ENCODE assay signal across 8 cellular contexts in genomic region chr22:50218996-50219727, GRCh38. TPM values are rescaled to one million over a fixed set of nuclear protein-coding genes. Genes with fewer than 3 reads are reported as not detected.
DNase-seq lines count a peak whose midpoint lies in the region; ATAC-seq and TF ChIP-seq lines count a peak whose summit lies in the region.

No MANE protein-coding gene starts in this region.

- H3K9ac ChIP-seq in mammary epithelial cell (ENCODE audit: insufficient read depth, low read length): no peak overlapping the region
- no peak overlapping the region for H3K9ac ChIP-seq in liver (ENCODE audit: low read depth in 1 of 2, low read length in 2 of 2)

- H4K20me1 ChIP-seq in mammary epithelial cell (ENCODE audit: insufficient read depth, low read length): no peaks in the 10 kb centered on the region

- H3K4me2 ChIP-seq in mammary epithelial cell (ENCODE audit: insufficient read depth, low read depth, low read length): no peak overlapping the region

- H3K36me3 ChIP-seq in mammary epithelial cell (ENCODE audit: insufficient read depth, low read length) (peaks cover 3% of the 10 kb centered on the region), liver (ENCODE audit: control insufficient read depth in 4 of 4, insufficient read depth in 3 of 4, low read depth in 1 of 4, low read length in 3 of 4) (peaks cover 34 to 77% (median 45%) of the 10 kb centered on the region in 4 donors)
- peaks cover 87% of the 10 kb centered on the region for H3K36me3 ChIP-seq in effector memory CD4-positive, alpha-beta T cell (ENCODE audit: control insufficient read depth, insufficient read depth, low read length)

- no peaks in the 10 kb centered on the region for H3K27me3 ChIP-seq in mammary epithelial cell (ENCODE audit: insufficient read depth, low read length)
- H3K27me3 ChIP-seq in liver (ENCODE audit: control insufficient read depth in 4 of 4, insufficient read depth in 4 of 4, low read length in 3 of 4): no peaks in the 10 kb centered on the region
- H3K27me3 ChIP-seq in effector memory CD4-positive, alpha-beta T cell (replicated peaks; ENCODE audit: control insufficient read depth, insufficient read depth, low read length, poor library complexity, severe bottlenecking): no peaks in the 10 kb centered on the region

- H3K9me3 ChIP-seq in mammary epithelial cell (replicated peaks; ENCODE audit: insufficient read depth, low read length): no peaks in the 10 kb centered on the region
- no peaks in the 10 kb centered on the region for H3K9me3 ChIP-seq in liver (ENCODE audit: control insufficient read depth in 4 of 4, low read length in 3 of 4)
- H3K9me3 ChIP-seq in effector memory CD4-positive, alpha-beta T cell (ENCODE audit: control insufficient read depth, low read length): no peaks in the 10 kb centered on the region

- TF ChIP-seq CTCF in mammary epithelial cell (conservative IDR thresholded peaks at IDR 0.05 in 1 of 2, IDR thresholded peaks at IDR 0.05 in 1 of 2; ENCODE audit: extremely low read depth in 1 of 2, insufficient read depth in 1 of 2, low read depth in 1 of 2, low read length in 2 of 2) (no peak), liver (IDR thresholded peaks at IDR 0.05; ENCODE audit: low read depth, low read length, missing input control) (no peak)

- H3K27ac ChIP-seq in mammary epithelial cell (ENCODE audit: insufficient read depth, low read depth, low read length) (no peak overlapping the region), liver (ENCODE audit: low read depth in 1 of 2, low read length in 2 of 2) (no peak overlapping the region)
- H3K27ac ChIP-seq in effector memory CD4-positive, alpha-beta T cell (ENCODE audit: insufficient read depth, low read length, poor library complexity, severe bottlenecking): no peak overlapping the region

- H3K79me2 ChIP-seq in mammary epithelial cell (ENCODE audit: insufficient read depth, low read length): peaks cover 17% of the 10 kb centered on the region

- intact Hi-C loops in mammary epithelial cell (cut with micrococcal nuclease): no loop called here

- no peak overlapping the region for H3K4me3 ChIP-seq in mammary epithelial cell (replicated peaks in 1 of 3; ENCODE audit: insufficient read depth in 1 of 3, low read depth in 2 of 3, low read length in 3 of 3)
- H3K4me3 ChIP-seq in liver (ENCODE audit: low read depth in 1 of 3, low read length in 3 of 3): no peak overlapping the region
- H3K4me3 ChIP-seq in effector memory CD4-positive, alpha-beta T cell (ENCODE audit: insufficient read depth, low read depth, low read length, poor library complexity, severe bottlenecking): no peak overlapping the region

- no TSS peak for BruUV-seq in mammary epithelial cell (replicated peaks; lab: Mats Ljungman, UMichigan)

- in situ Hi-C loops in mammary epithelial cell (cut with MboI; ENCODE audit: low sequenced_read_pairs in 2 of 2): loop anchor here in 1 of 2 donors (25.0 kb wide), 1 partner anchor 282 kb away; no protein-coding TSS in a partner anchor

- dilution Hi-C loops in mammary epithelial cell (cut with HindIII; ENCODE audit: low sequenced_read_pairs): loop anchor here (5.0 to 10.0 kb wide), 3 partner anchors 67 to 206 kb away; no protein-coding TSS in a partner anchor

- H3K4me1 ChIP-seq in mammary epithelial cell (ENCODE audit: insufficient read depth, low read length) (no peaks in the 10 kb centered on the region), liver (ENCODE audit: control insufficient read depth in 4 of 4, insufficient read depth in 4 of 4, low read length in 3 of 4) (peaks cover 4 to 15% (median 7%) of the 10 kb centered on the region in 4 donors)
- no peaks in the 10 kb centered on the region for H3K4me1 ChIP-seq in effector memory CD4-positive, alpha-beta T cell (ENCODE audit: control insufficient read depth, insufficient read depth, low read length, poor library complexity, severe bottlenecking)

- CTCF ChIA-PET in mammary epithelial cell (lab: Charles Lee; ENCODE audit: low non-redundant PET): no interaction called here

- peak; percentile 41 for DNase-seq in DMS153 treated with DMSO at 0.1 percent for 48 hours (lab: John Stamatoyannopoulos, UW; ENCODE audit: unreplicated experiment)
- peak; percentile 77 for DNase-seq in NCI-H1694 (lab: John Stamatoyannopoulos, UW)
- peak; percentile 42 for DNase-seq in mammary epithelial cell
- no peak for DNase-seq in effector memory CD4-positive, alpha-beta T cell

- no peak for TF ChIP-seq RAD21 in liver (IDR thresholded peaks at IDR 0.05)

- H2AFZ ChIP-seq in mammary epithelial cell (ENCODE audit: low read depth, low read length): no peak overlapping the region

- no peak for ATAC-seq in HG02885 (IDR thresholded peaks at IDR 0.05; ENCODE audit: poor library complexity, unreplicated experiment)
- no peak for ATAC-seq in GM18870 (IDR thresholded peaks at IDR 0.05; ENCODE audit: unreplicated experiment)
- ATAC-seq in GM19452 (IDR thresholded peaks at IDR 0.05; ENCODE audit: unreplicated experiment): no peak

- WGBS in mammary epithelial cell (ENCODE audit: low coverage, missing lambda C conversion rate): 82% methylated on average over 35 of the region's 42 CpGs
- WGBS in liver: 65% methylated on average over 42 of the region's 42 CpGs

TF ChIP-seq in liver, 16 proteins besides CTCF, POLR2A, EP300 and RAD21:
- TF ChIP-seq HNF4A (conservative IDR thresholded peaks at IDR 0.05) (peak; percentile 10 to 55), SP1 (IDR thresholded peaks at IDR 0.05) (peak; percentile 48), YY1 (IDR thresholded peaks at IDR 0.05) (no peak), FOXA1 (IDR thresholded peaks at IDR 0.05) (no peak)

RNA-seq across cellular contexts. Expression of gene SELENOO, which starts 18.4 kb away (rescaled TPM):
- total RNA-seq in mammary epithelial cell: 10 to 100 TPM; 21.5 to 36.9 TPM
- 39.7 TPM for polyA plus RNA-seq in mammary epithelial cell
- polyA minus RNA-seq in mammary epithelial cell: 12.8 TPM
- total RNA-seq in liver: 10 to 100 TPM; 16.4 to 58.9 TPM
- polyA plus RNA-seq in liver: 10 to 100 TPM; 25.5 to 59.2 TPM

RNA-seq across cellular contexts. Expression of gene TUBGCP6, which starts 25.7 kb away (rescaled TPM):
- total RNA-seq in mammary epithelial cell (10 to 100 TPM; 33.0 to 34.0 TPM), liver (10 to 100 TPM; 20.9 to 31.7 TPM)
- polyA plus RNA-seq in mammary epithelial cell (12.3 TPM), liver (10 to 100 TPM in 1 of 2 donors, 1 to 10 TPM in 1; 9.3 to 11.9 TPM)
- 18.7 TPM for polyA minus RNA-seq in mammary epithelial cell

RNA-seq across cellular contexts. Expression of gene HDAC10, which starts 31.9 kb away (rescaled TPM):
- 10 to 100 TPM; 10.7 to 23.6 TPM for total RNA-seq in mammary epithelial cell
- polyA plus RNA-seq in mammary epithelial cell: 8.9 TPM
- polyA minus RNA-seq in mammary epithelial cell: 2.7 TPM
- 10 to 100 TPM; 11.4 to 18.2 TPM for total RNA-seq in liver
- polyA plus RNA-seq in liver: 10 to 100 TPM in 1 of 2 donors, 1 to 10 TPM in 1; 6.2 to 15.9 TPM

RNA-seq across cellular contexts. Expression of gene TRABD, which starts 33.4 kb away (rescaled TPM):
- total RNA-seq in mammary epithelial cell (10 to 100 TPM; 25.8 to 63.5 TPM), liver (10 to 100 TPM; 10.5 to 18.3 TPM)
- polyA plus RNA-seq in mammary epithelial cell (53.4 TPM), liver (10 to 100 TPM; 14.4 to 29.7 TPM)
- 43.4 TPM for polyA minus RNA-seq in mammary epithelial cell

RNA-seq across cellular contexts. Expression of gene MAPK12, which starts 42.3 kb away (rescaled TPM):
- total RNA-seq in mammary epithelial cell (10 to 100 TPM; 11.1 to 11.5 TPM), liver (1 to 10 TPM; 2.3 to 2.8 TPM)
- polyA plus RNA-seq in mammary epithelial cell (5.8 TPM), liver (1 to 10 TPM in 1 of 2 donors, under 1 TPM in 1; 0.83 to 1.5 TPM)
- polyA minus RNA-seq in mammary epithelial cell: 1.1 TPM

Comparison
In these comparisons a context has a peak if more than half of its experiments do, and no peak if none do; other contexts are left out.
1. DNase-seq: peak in DMS153 treated with DMSO at 0.1 percent for 48 hours (single experiment), NCI-H1694 (single experiment) and mammary epithelial cell (single experiment); none in effector memory CD4-positive, alpha-beta T cell (0 of 3).